1 cellular context compared by ENCODE assay signal in genomic region chr17:28951428-28951990, GRCh38.
TF ChIP-seq lines count a peak whose summit lies in the region.

TSS of gene PHF12 (minus strand) at chr17:28951518. CDS start at chr17:28950960, 558 bp downstream.

TF ChIP-seq in K562, 482 proteins besides CTCF, POLR2A, EP300 and RAD21 (continued from another document):
- TF ChIP-seq NR0B1 (IDR thresholded peaks at IDR 0.05; ENCODE audit: partially characterized antibody) (no peak), ZC3H4 (CRISPR knock-in tag; IDR thresholded peaks at IDR 0.05; ENCODE audit: borderline replicate concordance) (no peak), MAX (CRISPR knock-in tag; IDR thresholded peaks at IDR 0.05) (no peak), GMEB1 (CRISPR knock-in tag; IDR thresholded peaks at IDR 0.05) (peak; percentile 66), CHD1 (IDR thresholded peaks at IDR 0.05; ENCODE audit: low read length) (no peak), HNRNPK (IDR thresholded peaks at IDR 0.05; ENCODE audit: low read depth, low read length, poor library complexity, severe bottlenecking) (peak; percentile 90)
